In the genomic region with DNA sequence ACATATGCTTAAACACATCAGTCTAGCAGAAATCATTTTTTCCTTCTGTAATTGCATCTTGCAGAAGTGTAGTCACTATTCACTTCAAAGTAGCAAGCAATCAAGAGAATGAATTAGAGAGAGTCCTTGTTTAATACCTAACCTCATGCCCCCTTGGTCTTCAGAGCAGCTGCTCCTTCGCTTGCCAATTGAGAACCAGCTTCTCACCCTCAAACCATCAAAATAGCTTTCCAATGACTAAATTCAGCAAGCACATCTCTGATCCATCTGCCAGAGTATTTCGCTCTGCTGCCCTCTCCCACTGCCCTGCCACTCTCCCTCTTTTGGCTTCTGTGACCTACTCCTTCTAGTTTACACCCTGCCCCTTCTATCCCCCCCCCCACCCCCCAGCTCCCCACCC, we compare ENCODE assay signal across 29 cellular contexts.
"Had no signal": no experiment of that assay in that cellular context is flagged by ENCODE, and none has a peak within 500 bp of the region (broad histone marks: within the 10 kb centered on the region; RNA-seq: fewer than 3 reads in every experiment).

No MANE protein-coding gene starts in this region.

- H3K4me3 ChIP-seq: gastrocnemius medialis, lower lobe of right lung, mucosa of descending colon, smooth muscle cell, testis, vagina had no signal

- H3K27me3 ChIP-seq: gastrocnemius medialis, testis, vagina had no signal

- H3K9me3 Mint-ChIP-seq: activated naive CD8-positive, alpha-beta T cell treated with anti-CD3 and anti-CD28 coated beads for 36 hours; activated T-cell treated with anti-CD3 and anti-CD28 coated beads, Interleukin-2, amount 50 U/mL, for 24 hours; activated T-helper 2 cell treated with anti-CD3 and anti-CD28 coated beads, Interferon-gamma antibody, Interleukin-2, Interleukin-4, amounts not matched to agents 10 μg/mL and 5 μg/mL and 100 μg/mL, durations not matched to agents 14 hours and 24 hours and 36 hours; neural crest cell; T-helper 2 cell treated with Interferon-gamma antibody and Interleukin-4, amounts not matched to agents 5 μg/mL and 100 μg/mL, for 36 hours had no signal

- H3K27ac ChIP-seq: gastrocnemius medialis, lower lobe of right lung, testis, vagina, WERI-Rb-1 had no signal

- H3K36me3 ChIP-seq: gastrocnemius medialis, lower lobe of right lung, vagina, WERI-Rb-1 had no signal

- ATAC-seq: gastrocnemius medialis; left lobe of liver; lower lobe of right lung; mucosa of descending colon; naive thymus-derived CD4-positive, alpha-beta T cell; sciatic nerve; stimulated activated memory B cell treated with anti-CD40 and anti-IgM and Interleukin-4, amounts not matched to agents 10 μg/mL and 1 μg/mL and 100 μg/mL, for 72 hours had no signal

- DNase-seq: activated CD4-positive, alpha-beta T cell treated with anti-CD3 and anti-CD28 coated beads for 1 hour; activated CD8-positive, alpha-beta memory T cell treated with anti-CD3 and anti-CD28 coated beads for 24 hours; activated CD8-positive, alpha-beta memory T cell treated with anti-CD3 and anti-CD28 coated beads, Interleukin-2, amount 50 U/mL, for 4 hours; activated naive CD4-positive, alpha-beta T cell; activated naive CD8-positive, alpha-beta T cell treated with anti-CD3 and anti-CD28 coated beads for 36 hours; activated T-cell treated with anti-CD3 and anti-CD28 coated beads, Interleukin-2, amount 50 U/mL, for 24 hours; central memory CD4-positive, alpha-beta T cell; dermis blood vessel endothelial cell; effector CD8-positive, alpha-beta T cell; gastrocnemius medialis; head of caudate nucleus; hypothalamus; lower lobe of right lung; mesendoderm; mucosa of descending colon; naive thymus-derived CD4-positive, alpha-beta T cell; occipital lobe; stimulated activated CD4-positive, alpha-beta T cell treated with anti-CD3 and anti-CD28 coated beads, Interleukin-15, amount 100 ng/mL, for 24 hours; testis; trophoblast cell; WERI-Rb-1 had no signal

- H3K36me3 Mint-ChIP-seq: activated naive CD8-positive, alpha-beta T cell treated with anti-CD3 and anti-CD28 coated beads for 36 hours; stimulated activated memory B cell treated with anti-CD40 and anti-IgM and Interleukin-4, amounts not matched to agents 10 μg/mL and 1 μg/mL and 100 μg/mL, for 72 hours had no signal

- H3K9me3 ChIP-seq: gastrocnemius medialis, lower lobe of right lung, mucosa of descending colon, testis, vagina had no signal

- H3K4me1 Mint-ChIP-seq: activated naive CD8-positive, alpha-beta T cell treated with anti-CD3 and anti-CD28 coated beads for 36 hours; neural crest cell; stimulated activated memory B cell treated with anti-CD40 and anti-IgM and Interleukin-4, amounts not matched to agents 10 μg/mL and 1 μg/mL and 100 μg/mL, for 72 hours had no signal

- H3K4me1 ChIP-seq: gastrocnemius medialis, lower lobe of right lung, testis, vagina had no signal

- H3K4me3 Mint-ChIP-seq: activated naive CD8-positive, alpha-beta T cell treated with anti-CD3 and anti-CD28 coated beads for 36 hours; activated T-cell treated with anti-CD3 and anti-CD28 coated beads, Interleukin-2, amount 50 U/mL, for 24 hours; naive thymus-derived CD4-positive, alpha-beta T cell; neural crest cell; stimulated activated memory B cell treated with anti-CD40 and anti-IgM and Interleukin-4, amounts not matched to agents 10 μg/mL and 1 μg/mL and 100 μg/mL, for 72 hours; T-helper 2 cell treated with Interferon-gamma antibody and Interleukin-4, amounts not matched to agents 5 μg/mL and 100 μg/mL, for 36 hours had no signal

- H3K27ac Mint-ChIP-seq: activated naive CD8-positive, alpha-beta T cell treated with anti-CD3 and anti-CD28 coated beads for 36 hours; activated T-cell treated with anti-CD3 and anti-CD28 coated beads, Interleukin-2, amount 50 U/mL, for 24 hours; activated T-helper 2 cell treated with anti-CD3 and anti-CD28 coated beads, Interferon-gamma antibody, Interleukin-2, Interleukin-4, amounts not matched to agents 10 μg/mL and 5 μg/mL and 100 μg/mL, durations not matched to agents 14 hours and 24 hours and 36 hours; naive thymus-derived CD4-positive, alpha-beta T cell; stimulated activated memory B cell treated with anti-CD40 and anti-IgM and Interleukin-4, amounts not matched to agents 10 μg/mL and 1 μg/mL and 100 μg/mL, for 72 hours; T-helper 2 cell treated with Interferon-gamma antibody and Interleukin-4, amounts not matched to agents 5 μg/mL and 100 μg/mL, for 36 hours had no signal
